Comparison of ENCODE assay signal across 19 cellular contexts in the genomic region with DNA sequence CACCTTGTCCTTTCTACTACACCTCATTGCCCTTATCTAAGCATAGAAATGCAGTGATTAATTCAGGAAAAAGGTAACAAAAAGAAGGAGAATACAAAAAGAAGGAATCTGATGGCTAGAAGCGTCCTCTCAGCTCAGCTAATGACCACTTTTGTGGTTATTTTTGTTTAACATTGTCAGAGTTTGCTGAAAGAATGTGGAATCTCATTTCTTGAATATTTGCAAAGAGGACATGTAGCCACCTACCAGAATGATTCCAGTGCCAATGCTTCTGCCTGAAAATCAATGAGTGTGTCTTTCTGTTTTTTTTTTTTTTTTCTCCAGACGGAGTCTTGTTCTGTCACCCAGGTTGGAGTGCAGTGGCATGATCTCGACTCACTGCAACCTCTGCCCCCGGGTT. TPM values are rescaled to one million over a fixed set of nuclear protein-coding genes. Genes with fewer than 3 reads are reported as not detected.
"Had no signal": no experiment of that assay in that cellular context is flagged by ENCODE, and none has a peak within 500 bp of the region (broad histone marks: within the 10 kb centered on the region; RNA-seq: fewer than 3 reads in every experiment).

No MANE protein-coding gene starts in this region.

- H3K4me1 ChIP-seq: breast epithelium, thyroid gland had no signal

- H3K27me3 Mint-ChIP-seq: activated naive CD8-positive, alpha-beta T cell treated with anti-CD3 and anti-CD28 coated beads for 36 hours; natural killer cell treated with Interleukin-12 subunit alpha and Interleukin-12 subunit beta and Interleukin-15 and Interleukin-18, amount 100 ng/mL, for 72 hours; stimulated activated naive B cell treated with anti-CD40 and anti-IgM and Interleukin-4, amounts not matched to agents 10 μg/mL and 1 μg/mL and 100 μg/mL, for 72 hours had no signal

- ATAC-seq: natural killer cell treated with Interleukin-12 subunit alpha and Interleukin-12 subunit beta and Interleukin-15 and Interleukin-18, amount 100 ng/mL, for 72 hours; stimulated activated naive B cell treated with anti-CD40 and anti-IgM and Interleukin-4, amounts not matched to agents 10 μg/mL and 1 μg/mL and 100 μg/mL, for 72 hours had no signal

- H3K36me3 ChIP-seq: breast epithelium, thyroid gland had no signal

- H3K27ac ChIP-seq: breast epithelium, thyroid gland had no signal

- DNase-seq: activated CD4-positive, alpha-beta T cell treated with anti-CD3 and anti-CD28 coated beads, Interleukin-2, amount 10 ng/mL, durations not matched to agents 7 days and 5 days; activated CD4-positive, CD25-positive, alpha-beta regulatory T cell; activated CD8-positive, alpha-beta memory T cell treated with anti-CD3 and anti-CD28 coated beads, Interleukin-2, amount 50 U/mL, for 48 hours; activated naive CD8-positive, alpha-beta T cell treated with anti-CD3 and anti-CD28 coated beads for 36 hours; erythroblast; hippocampal formation; kidney; mesendoderm; nucleus accumbens; posterior cingulate gyrus; stimulated activated CD4-positive, alpha-beta T cell treated with anti-CD3 and anti-CD28 coated beads, Interleukin-15, amount 100 ng/mL, for 24 hours; stimulated activated CD4-positive, alpha-beta T cell treated with anti-CD3 and anti-CD28 coated beads, Interleukin-4, amount 100 ng/mL, for 1 hour; stimulated activated naive B cell treated with anti-CD40 and anti-IgM and Interleukin-4, amounts not matched to agents 10 μg/mL and 1 μg/mL and 100 μg/mL, for 72 hours; thyroid gland had no signal

- H3K36me3 Mint-ChIP-seq: activated naive CD8-positive, alpha-beta T cell treated with anti-CD3 and anti-CD28 coated beads for 36 hours; natural killer cell treated with Interleukin-12 subunit alpha and Interleukin-12 subunit beta and Interleukin-15 and Interleukin-18, amount 100 ng/mL, for 72 hours; stimulated activated naive B cell treated with anti-CD40 and anti-IgM and Interleukin-4, amounts not matched to agents 10 μg/mL and 1 μg/mL and 100 μg/mL, for 72 hours had no signal

- H3K4me3 Mint-ChIP-seq: activated CD4-positive, alpha-beta T cell treated with anti-CD3 and anti-CD28 coated beads, Interleukin-2, amount 10 ng/mL, durations not matched to agents 7 days and 5 days; activated naive CD8-positive, alpha-beta T cell treated with anti-CD3 and anti-CD28 coated beads for 36 hours; natural killer cell treated with Interleukin-12 subunit alpha and Interleukin-12 subunit beta and Interleukin-15 and Interleukin-18, amount 100 ng/mL, for 72 hours; stimulated activated naive B cell treated with anti-CD40 and anti-IgM and Interleukin-4, amounts not matched to agents 10 μg/mL and 1 μg/mL and 100 μg/mL, for 72 hours; T-helper 2 cell treated with Interferon-gamma antibody and Interleukin-4, amounts not matched to agents 5 μg/mL and 100 μg/mL, for 36 hours had no signal

- H3K27ac Mint-ChIP-seq: activated CD4-positive, alpha-beta T cell treated with anti-CD3 and anti-CD28 coated beads, Interleukin-2, amount 10 ng/mL, durations not matched to agents 7 days and 5 days; activated naive CD8-positive, alpha-beta T cell treated with anti-CD3 and anti-CD28 coated beads for 36 hours; natural killer cell treated with Interleukin-12 subunit alpha and Interleukin-12 subunit beta and Interleukin-15 and Interleukin-18, amount 100 ng/mL, for 72 hours; stimulated activated naive B cell treated with anti-CD40 and anti-IgM and Interleukin-4, amounts not matched to agents 10 μg/mL and 1 μg/mL and 100 μg/mL, for 72 hours; T-helper 2 cell treated with Interferon-gamma antibody and Interleukin-4, amounts not matched to agents 5 μg/mL and 100 μg/mL, for 36 hours had no signal

- H3K27me3 ChIP-seq: breast epithelium, thyroid gland had no signal

- H3K4me1 Mint-ChIP-seq: activated CD4-positive, alpha-beta T cell treated with anti-CD3 and anti-CD28 coated beads, Interleukin-2, amount 10 ng/mL, durations not matched to agents 7 days and 5 days; activated naive CD8-positive, alpha-beta T cell treated with anti-CD3 and anti-CD28 coated beads for 36 hours had no signal

- H3K9me3 ChIP-seq: breast epithelium, thyroid gland had no signal

- H3K4me3 ChIP-seq: thyroid gland had no signal

- H3K9me3 Mint-ChIP-seq: activated CD4-positive, alpha-beta T cell treated with anti-CD3 and anti-CD28 coated beads, Interleukin-2, amount 10 ng/mL, durations not matched to agents 7 days and 5 days; activated naive CD8-positive, alpha-beta T cell treated with anti-CD3 and anti-CD28 coated beads for 36 hours; natural killer cell treated with Interleukin-12 subunit alpha and Interleukin-12 subunit beta and Interleukin-15 and Interleukin-18, amount 100 ng/mL, for 72 hours; stimulated activated naive B cell treated with anti-CD40 and anti-IgM and Interleukin-4, amounts not matched to agents 10 μg/mL and 1 μg/mL and 100 μg/mL, for 72 hours; T-helper 2 cell treated with Interferon-gamma antibody and Interleukin-4, amounts not matched to agents 5 μg/mL and 100 μg/mL, for 36 hours had no signal

RNA-seq across cellular contexts. Expression of gene NANOGP8, which starts 24.5 kb away (rescaled TPM):
- total RNA-seq: activated CD4-positive, alpha-beta T cell treated with anti-CD3 and anti-CD28 coated beads, Interleukin-2, amount 10 ng/mL, durations not matched to agents 7 days and 5 days; activated naive CD8-positive, alpha-beta T cell treated with anti-CD3 and anti-CD28 coated beads for 36 hours; dermis microvascular lymphatic vessel endothelial cell; natural killer cell treated with Interleukin-12 subunit alpha and Interleukin-12 subunit beta and Interleukin-15 and Interleukin-18, amount 100 ng/mL, for 72 hours had no signal
- polyA plus RNA-seq: liver had no signal
